16 cellular contexts compared by ENCODE assay signal in genomic region chr17:61369751-61370150, GRCh38. TPM values are rescaled to one million over a fixed set of nuclear protein-coding genes. Genes with fewer than 3 reads are reported as not detected.
DNase-seq lines count a peak whose midpoint lies in the region; ATAC-seq and TF ChIP-seq lines count a peak whose summit lies in the region.
"Had no signal": no experiment of that assay in that cellular context is flagged by ENCODE, and none has a peak within 500 bp of the region (broad histone marks: within the 10 kb centered on the region; RNA-seq: fewer than 3 reads in every experiment).

No MANE protein-coding gene starts in this region.

- H3K79me1 ChIP-seq in mesenchymal stem cell (replicated peaks; ENCODE audit: low read length, poor library complexity, severe bottlenecking), result no peaks in the 10 kb centered on the region
- H3K79me1 ChIP-seq in neuronal stem cell (ENCODE audit: low read depth, low read length), result no peaks in the 10 kb centered on the region

- H3K18ac ChIP-seq in mesenchymal stem cell (ENCODE audit: low read depth in 1 of 2, low read length in 2 of 2) (no peak overlapping the region), neuronal stem cell (ENCODE audit: low read length) (peak overlapping the region; percentile 45)

- H3K9ac ChIP-seq in mesenchymal stem cell (ENCODE audit: low read length), result no peak overlapping the region
- no peak overlapping the region for H3K9ac ChIP-seq in neuronal stem cell (ENCODE audit: low read depth, low read length, poor library complexity)

- H2BK120ac ChIP-seq in mesenchymal stem cell (ENCODE audit: low read depth, low read length), result no peak overlapping the region
- H2BK120ac ChIP-seq in neuronal stem cell (ENCODE audit: low read depth, low read length), result no peak overlapping the region

- no peak overlapping the region for H3K4ac ChIP-seq in mesenchymal stem cell (ENCODE audit: low read depth in 1 of 2, low read length in 2 of 2)
- H3K4ac ChIP-seq in neuronal stem cell (ENCODE audit: low read length), result no peak overlapping the region

- H3K9me3 Mint-ChIP-seq in stimulated activated effector memory CD8-positive, alpha-beta T cell treated with anti-CD3 and anti-CD28 coated beads, Interleukin-12 subunit alpha, Interleukin-12 subunit beta, amount 100 ng/mL, for 72 hours, result no peaks in the 10 kb centered on the region
- H3K9me3 Mint-ChIP-seq: CD4-positive, alpha-beta memory T cell; HFFc6 had no signal

- H3K27ac ChIP-seq in mesenchymal stem cell (ENCODE audit: low read length, poor library complexity, severe bottlenecking) (no peak overlapping the region), neuronal stem cell (replicated peaks; ENCODE audit: low read length) (no peak overlapping the region), uterus (no peak overlapping the region)

- H3K4me3 ChIP-seq in mesenchymal stem cell (ENCODE audit: insufficient read depth in 1 of 2, low read depth in 1 of 2, low read length in 2 of 2) (no peak overlapping the region), neuronal stem cell (ENCODE audit: low read length in 2 of 2) (no peak overlapping the region), uterus (no peak overlapping the region)
- H3K4me3 ChIP-seq: HAP-1 had no signal

- no peaks in the 10 kb centered on the region for H3K27me3 ChIP-seq in mesenchymal stem cell (ENCODE audit: control insufficient read depth in 1 of 2, insufficient read depth in 1 of 2, low read length in 2 of 2)
- no peaks in the 10 kb centered on the region for H3K27me3 ChIP-seq in neuronal stem cell (ENCODE audit: control insufficient read depth in 3 of 3, insufficient read depth in 3 of 3, low read depth in 1 of 3, low read length in 3 of 3)
- no peaks in the 10 kb centered on the region for H3K27me3 ChIP-seq in uterus

- H2BK5ac ChIP-seq in mesenchymal stem cell (ENCODE audit: low read depth, low read length, poor library complexity, severe bottlenecking), result no peak overlapping the region
- H2BK5ac ChIP-seq in neuronal stem cell (ENCODE audit: low read length), result no peak overlapping the region

- H2AFZ ChIP-seq in mesenchymal stem cell (ENCODE audit: low read depth, low read length) (no peak overlapping the region), neuronal stem cell (ENCODE audit: low read length) (peak overlapping the region; percentile 69)

- no peaks in the 10 kb centered on the region for H3K36me3 Mint-ChIP-seq in stimulated activated effector memory CD8-positive, alpha-beta T cell treated with anti-CD3 and anti-CD28 coated beads, Interleukin-12 subunit alpha, Interleukin-12 subunit beta, amount 100 ng/mL, for 72 hours

- TF ChIP-seq POLR2A in uterus (IDR thresholded peaks at IDR 0.05), result no peak

- no peak for TF ChIP-seq CTCF in uterus (IDR thresholded peaks at IDR 0.05)

- intact Hi-C loops in uterus (cut with DNase I; ENCODE audit: low total_unique reads), result loop anchor here (10.0 kb wide), 1 partner anchor 55 kb away; no protein-coding TSS in a partner anchor

- H3K4me1 ChIP-seq in mesenchymal stem cell (ENCODE audit: control insufficient read depth, insufficient read depth, low read depth, low read length) (peaks cover 4% of the 10 kb centered on the region), neuronal stem cell (ENCODE audit: control insufficient read depth in 2 of 2, insufficient read depth in 1 of 2, low read depth in 1 of 2, low read length in 2 of 2) (peaks cover 6 to 14% of the 10 kb centered on the region in 2 donors), uterus (no peaks in the 10 kb centered on the region)

- H4K8ac ChIP-seq in mesenchymal stem cell (ENCODE audit: low read length), result no peak overlapping the region
- no peak overlapping the region for H4K8ac ChIP-seq in neuronal stem cell (ENCODE audit: low read depth, low read length)

- H3K27ac Mint-ChIP-seq in stimulated activated effector memory CD8-positive, alpha-beta T cell treated with anti-CD3 and anti-CD28 coated beads, Interleukin-12 subunit alpha, Interleukin-12 subunit beta, amount 100 ng/mL, for 72 hours, result peak overlapping the region; percentile 61
- H3K27ac Mint-ChIP-seq: HFFc6 had no signal

- H2AK5ac ChIP-seq in mesenchymal stem cell (ENCODE audit: low read length, severe bottlenecking), result no peak overlapping the region
- peak overlapping the region; percentile 3 for H2AK5ac ChIP-seq in neuronal stem cell (ENCODE audit: low read depth, low read length)

- H2BK15ac ChIP-seq in mesenchymal stem cell (ENCODE audit: low read depth, poor library complexity, severe bottlenecking) (no peak overlapping the region), neuronal stem cell (ENCODE audit: low read length) (peak overlapping the region; percentile 35)

- no peak for DNase-seq in mesenchymal stem cell
- no peak for DNase-seq in neuronal stem cell (ENCODE audit: low spot score)
- DNase-seq in stimulated activated effector memory CD8-positive, alpha-beta T cell treated with anti-CD3 and anti-CD28 coated beads, Interleukin-12 subunit alpha, Interleukin-12 subunit beta, amount 100 ng/mL, for 72 hours (ENCODE audit: low spot score in 2 of 2), result no peak
- no peak for DNase-seq in uterus
- DNase-seq in NOMO-1 treated with dmso at 0.1 percent for 144 hours (lab: John Stamatoyannopoulos, UW; ENCODE audit: unreplicated experiment), result no peak
- DNase-seq: C1 segment of cervical spinal cord; Calu3; CD4-positive, alpha-beta memory T cell; COR-L47; DMS53; DMS79 treated with DMSO at 0.1 percent for 48 hours; GF-D8; HFFc6 had no signal

- no peak overlapping the region for H3K4me3 Mint-ChIP-seq in stimulated activated effector memory CD8-positive, alpha-beta T cell treated with anti-CD3 and anti-CD28 coated beads, Interleukin-12 subunit alpha, Interleukin-12 subunit beta, amount 100 ng/mL, for 72 hours
- H3K4me3 Mint-ChIP-seq: CD4-positive, alpha-beta memory T cell; HFFc6 had no signal

- H3K9me3 ChIP-seq in mesenchymal stem cell (ENCODE audit: control insufficient read depth, low read length), result no peaks in the 10 kb centered on the region
- H3K9me3 ChIP-seq in neuronal stem cell (replicated peaks in 1 of 2; ENCODE audit: control insufficient read depth in 2 of 2, insufficient read depth in 1 of 2, low read depth in 1 of 2, low read length in 2 of 2), result peaks cover 0 to 2% of the 10 kb centered on the region in 2 donors
- no peaks in the 10 kb centered on the region for H3K9me3 ChIP-seq in uterus
- H3K9me3 ChIP-seq: HAP-1 had no signal

- no peak overlapping the region for H3K23ac ChIP-seq in mesenchymal stem cell (ENCODE audit: low read length in 2 of 2)
- H3K23ac ChIP-seq in neuronal stem cell (ENCODE audit: low read depth, low read length, poor library complexity), result peak overlapping the region; percentile 6

- 96% methylated on average over 10 of the region's 10 CpGs for WGBS in mesenchymal stem cell
- WGBS in neuronal stem cell (ENCODE audit: extremely low coverage in 2 of 2, insufficient read length in 2 of 2, insufficient replicate concordance in 1 of 2), 2 donors, result no CpG with 5 or more reads among the region's 10 CpGs

- no peak overlapping the region for H3K4me2 ChIP-seq in mesenchymal stem cell (ENCODE audit: low read length, poor library complexity, severe bottlenecking)
- H3K4me2 ChIP-seq in neuronal stem cell (ENCODE audit: insufficient read depth, low read length, poor library complexity, severe bottlenecking), result no peak overlapping the region

- H3K4me1 Mint-ChIP-seq in stimulated activated effector memory CD8-positive, alpha-beta T cell treated with anti-CD3 and anti-CD28 coated beads, Interleukin-12 subunit alpha, Interleukin-12 subunit beta, amount 100 ng/mL, for 72 hours, result no peaks in the 10 kb centered on the region
- H3K4me1 Mint-ChIP-seq: CD4-positive, alpha-beta memory T cell had no signal

- no peak for ATAC-seq in stimulated activated effector memory CD8-positive, alpha-beta T cell treated with anti-CD3 and anti-CD28 coated beads, Interleukin-12 subunit alpha, Interleukin-12 subunit beta, amount 100 ng/mL, for 72 hours
- no peak for ATAC-seq in GM21423 (IDR thresholded peaks at IDR 0.05; ENCODE audit: unreplicated experiment)

- H2BK12ac ChIP-seq in mesenchymal stem cell (ENCODE audit: low read length in 2 of 2), result peak overlapping the region in 1 of 2 experiments; percentile 41
- no peak overlapping the region for H2BK12ac ChIP-seq in neuronal stem cell (ENCODE audit: low read length)

- peaks cover 0 to 3% of the 10 kb centered on the region in 2 experiments for H3K36me3 ChIP-seq in mesenchymal stem cell (ENCODE audit: control insufficient read depth in 1 of 2, insufficient read depth in 2 of 2, low read depth in 1 of 2, low read length in 2 of 2)
- no peaks in the 10 kb centered on the region for H3K36me3 ChIP-seq in neuronal stem cell (replicated peaks in 1 of 2; ENCODE audit: control insufficient read depth in 2 of 2, insufficient read depth in 2 of 2, low read length in 2 of 2)
- no peaks in the 10 kb centered on the region for H3K36me3 ChIP-seq in uterus
- H3K36me3 ChIP-seq: HAP-1 had no signal

- H4K91ac ChIP-seq in mesenchymal stem cell (ENCODE audit: low read length), result peak overlapping the region; percentile 74
- no peak overlapping the region for H4K91ac ChIP-seq in neuronal stem cell (ENCODE audit: low read depth, low read length, poor library complexity)

- H3K14ac ChIP-seq in mesenchymal stem cell (ENCODE audit: low read length in 2 of 2) (no peak overlapping the region), neuronal stem cell (ENCODE audit: low read length) (no peak overlapping the region)

RNA-seq across cellular contexts. Expression of gene TBX2, which starts 29.9 kb away (rescaled TPM):
- 118 TPM for polyA plus RNA-seq in mesenchymal stem cell (2013, experiment 1 of 2)
- 123 TPM for polyA plus RNA-seq in mesenchymal stem cell (2013, experiment 2 of 2)
- polyA plus RNA-seq in neuronal stem cell (2013, experiment 1 of 2), result not detected
- not detected for polyA plus RNA-seq in neuronal stem cell (2013, experiment 2 of 2)
- 10 to 100 TPM in 3 of 4 donors, under 1 TPM in 1; 0.29 to 40.5 (median 27.4) TPM for total RNA-seq in uterus
- total RNA-seq: A673; CD4-positive, alpha-beta memory T cell had no signal
- polyA plus RNA-seq: CD4-positive, alpha-beta memory T cell had no signal
